Comparison of ENCODE assay signal across 8 cellular contexts in the genomic region with DNA sequence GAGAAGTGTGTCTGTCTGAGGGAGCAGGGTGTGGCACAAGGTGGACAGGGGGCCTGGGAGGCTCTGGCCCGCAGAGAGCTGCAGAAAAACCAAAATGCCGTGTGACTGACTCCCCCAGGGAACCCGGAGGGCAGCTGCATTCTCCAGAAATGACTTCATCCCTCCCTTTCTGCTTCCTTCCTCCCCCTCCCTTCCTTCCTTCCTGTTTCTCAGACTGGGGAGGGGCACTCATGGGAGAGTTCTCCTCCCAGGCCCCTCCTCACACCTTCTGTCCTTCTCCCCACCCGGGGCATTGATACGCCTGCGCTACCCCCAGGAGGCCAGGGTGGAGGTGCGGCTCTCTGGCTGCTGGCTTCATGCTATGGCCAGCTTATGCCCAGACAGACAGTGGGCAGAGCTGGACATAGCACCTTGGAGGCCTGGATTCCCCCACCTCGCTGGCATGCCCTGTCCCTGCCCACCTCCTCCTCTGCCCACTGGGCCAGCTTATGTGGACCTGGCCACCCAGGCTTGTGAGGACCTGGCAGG. TPM values are rescaled to one million over a fixed set of nuclear protein-coding genes. Genes with fewer than 3 reads are reported as not detected.
DNase-seq lines count a peak whose midpoint lies in the region; ATAC-seq, FAIRE-seq and TF ChIP-seq lines count a peak whose summit lies in the region.

No MANE protein-coding gene starts in this region.

- H3K9ac ChIP-seq in K562 (ENCODE audit: insufficient read depth in 1 of 2, low read depth in 2 of 2, low read length in 2 of 2), result peak overlapping the region in 1 of 2 experiments; percentile 76; a peak in 3 of 4 replicates

- in situ Hi-C loops in K562 (cut with MboI), result no loop called here

- H3K27me3 ChIP-seq in K562 (ENCODE audit: control insufficient read depth in 2 of 2, insufficient read depth in 2 of 2, low read length in 2 of 2), result peaks cover 0 to 17% of the 10 kb centered on the region in 2 experiments; a peak in 2 of 5 replicates
- no peaks in the 10 kb centered on the region for H3K27me3 ChIP-seq in kidney epithelial cell (ENCODE audit: control insufficient read depth, insufficient read depth, low read length)
- no peaks in the 10 kb centered on the region for H3K27me3 ChIP-seq in upper lobe of right lung

- H3K79me2 ChIP-seq in K562 (ENCODE audit: control insufficient read depth, insufficient read depth, low read length), result no peaks in the 10 kb centered on the region

- TF ChIP-seq CTCF in CD14-positive monocyte (IDR thresholded peaks at IDR 0.05) (no peak), K562 (IDR thresholded peaks at IDR 0.05 in 2 of 3, conservative IDR thresholded peaks at IDR 0.05 in 1 of 3; ENCODE audit: insufficient read depth in 2 of 3, low read depth in 1 of 3, low read length in 3 of 3) (no peak), kidney epithelial cell (IDR thresholded peaks at IDR 0.05; ENCODE audit: insufficient read depth, low read length, poor library complexity, severe bottlenecking) (no peak), upper lobe of right lung (IDR thresholded peaks at IDR 0.05) (no peak)

- no peak; a peak in 1 of 4 replicates for TF ChIP-seq RAD21 in K562 (CRISPR knock-in tag; conservative IDR thresholded peaks at IDR 0.05 in 1 of 2, IDR thresholded peaks at IDR 0.05 in 1 of 2)

- ATAC-seq in K562 (peak; percentile 49), upper lobe of right lung (peak; percentile 46), HG03175 (IDR thresholded peaks at IDR 0.05; ENCODE audit: unreplicated experiment) (no peak)

- intact Hi-C loops in CD14-positive monocyte (cut with micrococcal nuclease) (no loop called here), K562 (cut with micrococcal nuclease) (no loop called here), upper lobe of right lung (cut with DNase I) (no loop called here)

- DNase-seq in CD14-positive monocyte (ENCODE audit: low spot score) (no peak), K562 (ENCODE audit: extremely low read depth in 1 of 4, low spot score in 3 of 4) (peak; percentile 40 to 55 (median 44)), kidney epithelial cell (ENCODE audit: low read depth) (peak; percentile 45), upper lobe of right lung (no peak), globus pallidus (ENCODE audit: low spot score) (no peak)
- DNase-seq in stimulated activated CD4-positive, alpha-beta T cell treated with anti-CD3 and anti-CD28 coated beads, Interleukin-2, amount 100 ng/mL, for 48 hours, result no peak

- peaks cover 56% of the 10 kb centered on the region for H3K4me1 Mint-ChIP-seq in CD14-positive monocyte

- TF ChIP-seq POLR2A in K562 (conservative IDR thresholded peaks at IDR 0.05), result no peak

- H2AFZ ChIP-seq in K562 (ENCODE audit: low read depth, low read length), result peak overlapping the region; percentile 78

- H3K4me2 ChIP-seq in K562 (ENCODE audit: insufficient read depth, low read length), result peak overlapping the region; percentile 41

- H3K9me3 ChIP-seq in KOPT-K1 (ENCODE audit: insufficient read depth, low read length, poor library complexity, severe bottlenecking) (no peaks in the 10 kb centered on the region), K562 (replicated peaks; ENCODE audit: control insufficient read depth, insufficient read depth, low read depth, low read length) (no peaks in the 10 kb centered on the region), upper lobe of right lung (no peaks in the 10 kb centered on the region)

- peak overlapping the region; percentile 99 for H3K27ac ChIP-seq in KOPT-K1 (ENCODE audit: low read depth, low read length, poor library complexity, severe bottlenecking)
- H3K27ac ChIP-seq in K562 (ENCODE audit: extremely low read depth, low read depth, low read length), result no peak overlapping the region; the same call in 2 of the 3 replicates
- peak overlapping the region; percentile 73 for H3K27ac ChIP-seq in upper lobe of right lung

- H3K27me3 Mint-ChIP-seq in CD14-positive monocyte (ENCODE audit: low read depth in 3 of 3), result peaks cover 0 to 1% (median 0%) of the 10 kb centered on the region in 3 donors

- 27% methylated on average over 8 of the region's 8 CpGs for WGBS in K562 (ENCODE audit: insufficient coverage, low coverage, missing lambda C conversion rate)

- CTCF ChIA-PET in K562 (lab: Yijun Ruan, JAX; ENCODE audit: low intra/inter-chr PET ratio), result no interaction called here

- peak overlapping the region in 5 of 7 donors; percentile 41 to 81 (median 75) for H3K27ac Mint-ChIP-seq in CD14-positive monocyte

- BruUV-seq in K562 (replicated peaks; lab: Mats Ljungman, UMichigan), result no TSS peak

- no peaks in the 10 kb centered on the region; the same call in 1 of the 2 replicates for H4K20me1 ChIP-seq in K562 (replicated peaks; ENCODE audit: control insufficient read depth, insufficient read depth, low read length)

- peak overlapping the region in 1 of 2 donors; percentile 82 for H3K4me3 Mint-ChIP-seq in CD14-positive monocyte

- no peak for TF ChIP-seq EP300 in K562 (IDR thresholded peaks at IDR 0.05; ENCODE audit: low read length)

- peaks cover 2 to 10% of the 10 kb centered on the region in 2 donors for H3K36me3 Mint-ChIP-seq in CD14-positive monocyte

- H3K4me1 ChIP-seq in K562 (replicated peaks in 1 of 2; ENCODE audit: control insufficient read depth in 2 of 2, insufficient read depth in 2 of 2, low read length in 2 of 2), result peaks cover 14 to 76% of the 10 kb centered on the region in 2 experiments
- peaks cover 33% of the 10 kb centered on the region for H3K4me1 ChIP-seq in upper lobe of right lung

- POLR2A ChIA-PET in K562 (lab: Yijun Ruan, JAX), result no interaction called here

- H3K9me3 Mint-ChIP-seq in CD14-positive monocyte, result no peaks in the 10 kb centered on the region

- no peak overlapping the region for H3K4me3 ChIP-seq in K562
- no peak overlapping the region for H3K4me3 ChIP-seq in kidney epithelial cell (ENCODE audit: low read depth, low read length)
- H3K4me3 ChIP-seq in upper lobe of right lung, result no peak overlapping the region

- FAIRE-seq in K562 (lab: Jason Lieb, UNC), result peak; percentile 58

- no peaks in the 10 kb centered on the region for H3K9me1 ChIP-seq in K562 (ENCODE audit: control insufficient read depth, insufficient read depth, low read length)

- H3K36me3 ChIP-seq in KOPT-K1 (ENCODE audit: insufficient read depth, low read length), result peaks cover 68% of the 10 kb centered on the region
- no peaks in the 10 kb centered on the region for H3K36me3 ChIP-seq in K562 (ENCODE audit: control insufficient read depth, insufficient read depth, low read length)
- H3K36me3 ChIP-seq in kidney epithelial cell (ENCODE audit: control insufficient read depth, insufficient read depth, low read length), result no peaks in the 10 kb centered on the region
- no peaks in the 10 kb centered on the region for H3K36me3 ChIP-seq in upper lobe of right lung

TF ChIP-seq in K562, 482 proteins besides CTCF, POLR2A, EP300 and RAD21 (continues in another document):
- peak; percentile 40; the same call in 1 of the 2 replicates for TF ChIP-seq SMAD4 (CRISPR knock-in tag; conservative IDR thresholded peaks at IDR 0.05)
- peak; percentile 59 for TF ChIP-seq GABPA (tag; conservative IDR thresholded peaks at IDR 0.05; ENCODE audit: low read depth)

RNA-seq across cellular contexts. Expression of gene GPR17, which starts 8.2 kb away (rescaled TPM):
- polyA plus RNA-seq in CD14-positive monocyte, result not detected
- not detected in 2 replicates for total RNA-seq in K562 (2011; cell fraction: chromatin; rRNA removed; ENCODE audit: low replicate concordance)
- not detected in 2 replicates for total RNA-seq in K562 (2011; cell fraction: nucleolus; rRNA removed)
- not detected in 2 replicates for total RNA-seq in K562 (2011; cell fraction: nucleoplasm; rRNA removed)
- not detected in 2 replicates for total RNA-seq in K562 (2014; rRNA removed)
- total RNA-seq in K562 (2014; rRNA removed; fragmentation: Illumina TruSeq; extraction: Trizol), result not detected in 2 replicates
- total RNA-seq in K562 (2015; rRNA removed; fragmentation: Illumina TruSeq; extraction: Trizol), result not detected in 2 replicates
- total RNA-seq in K562 (2021), result not detected in 2 replicates
- not detected in 2 replicates for polyA plus RNA-seq in K562 (2011; rRNA removed)
- polyA plus RNA-seq in K562 (2011; cell fraction: cytosol; rRNA removed), result not detected in 2 replicates
- polyA plus RNA-seq in K562 (2011; cell fraction: nucleus; rRNA removed), result not detected in 2 replicates
- not detected in 2 replicates for polyA plus RNA-seq in K562 (2012)
- polyA plus RNA-seq in K562 (2014; fragmentation: Illumina TruSeq; extraction: Trizol), result not detected in 2 replicates
- polyA plus RNA-seq in K562 (2014; fragmentation: Nextera tagmentation; extraction: Ambion mirVana), result not detected
- polyA plus RNA-seq in K562 (2014; rRNA removed), result not detected in 2 replicates
- not detected in 2 replicates for polyA minus RNA-seq in K562 (2011; rRNA and poly(A)+ RNA removed)
- polyA minus RNA-seq in K562 (2011; cell fraction: cytosol; rRNA and poly(A)+ RNA removed), result not detected in 2 replicates
- polyA minus RNA-seq in K562 (2011; cell fraction: nucleus; rRNA and poly(A)+ RNA removed), result not detected in 2 replicates
- 0.14 TPM in 1 of 2 replicates, not detected in the other for total RNA-seq in kidney epithelial cell
- total RNA-seq in upper lobe of right lung, result 0.49 TPM

RNA-seq across cellular contexts. Expression of gene LIMS2, which starts 37.5 kb away (rescaled TPM):
- polyA plus RNA-seq in CD14-positive monocyte (1 to 10 TPM in 1 of 2 donors, under 1 TPM in 1; 0.13 to 1.3 TPM), K562 (2011; rRNA removed) (0.04 TPM in 1 of 2 replicates, not detected in the other), K562 (2014; fragmentation: Illumina TruSeq; extraction: Trizol) (not detected in 2 replicates), K562 (2014; fragmentation: Nextera tagmentation; extraction: Ambion mirVana) (not detected), K562 (2014; rRNA removed) (not detected in 2 replicates)
- total RNA-seq in K562 (2011; cell fraction: chromatin; rRNA removed; ENCODE audit: low replicate concordance), result not detected in 2 replicates
- total RNA-seq in K562 (2011; cell fraction: nucleolus; rRNA removed), result not detected in 2 replicates
- total RNA-seq in K562 (2011; cell fraction: nucleoplasm; rRNA removed), result not detected in 2 replicates
- total RNA-seq in K562 (2014; rRNA removed) (not detected in 2 replicates), K562 (2014; rRNA removed; fragmentation: Illumina TruSeq; extraction: Trizol) (not detected in 2 replicates), K562 (2015; rRNA removed; fragmentation: Illumina TruSeq; extraction: Trizol) (not detected in 2 replicates), K562 (2021) (0.11 and 0.22 TPM in 2 replicates), kidney epithelial cell (2.3 and 4.2 TPM in 2 replicates), upper lobe of right lung (161 TPM)
- not detected in 2 replicates for polyA plus RNA-seq in K562 (2011; cell fraction: cytosol; rRNA removed)
- polyA plus RNA-seq in K562 (2011; cell fraction: nucleus; rRNA removed), result not detected in 2 replicates
- 0.08 TPM in 2 replicates for polyA plus RNA-seq in K562 (2012)
- not detected in 2 replicates for polyA minus RNA-seq in K562 (2011; rRNA and poly(A)+ RNA removed)
- not detected in 2 replicates for polyA minus RNA-seq in K562 (2011; cell fraction: cytosol; rRNA and poly(A)+ RNA removed)
- not detected in 2 replicates for polyA minus RNA-seq in K562 (2011; cell fraction: nucleus; rRNA and poly(A)+ RNA removed)

Comparison
In these comparisons a context has a peak if more than half of its experiments do, and no peak if none do; other contexts are left out.
1. DNase-seq: peak in K562 (4 of 4) and kidney epithelial cell (single experiment); none in CD14-positive monocyte (single experiment), upper lobe of right lung (single experiment), stimulated activated CD4-positive, alpha-beta T cell treated with anti-CD3 and anti-CD28 coated beads, Interleukin-2, amount 100 ng/mL, for 48 hours (0 of 2) and globus pallidus (single experiment).
2. RNA of gene LIMS2, which starts 37.5 kb away (total RNA-seq): 161 TPM in upper lobe of right lung (single experiment); 2.3 to 4.2 TPM in kidney epithelial cell and 0.11 to 0.22 TPM in K562; every median in the first group is over 10 times any median in the second.